Comparison of ENCODE assay signal across 8 cellular contexts in the genomic region with DNA sequence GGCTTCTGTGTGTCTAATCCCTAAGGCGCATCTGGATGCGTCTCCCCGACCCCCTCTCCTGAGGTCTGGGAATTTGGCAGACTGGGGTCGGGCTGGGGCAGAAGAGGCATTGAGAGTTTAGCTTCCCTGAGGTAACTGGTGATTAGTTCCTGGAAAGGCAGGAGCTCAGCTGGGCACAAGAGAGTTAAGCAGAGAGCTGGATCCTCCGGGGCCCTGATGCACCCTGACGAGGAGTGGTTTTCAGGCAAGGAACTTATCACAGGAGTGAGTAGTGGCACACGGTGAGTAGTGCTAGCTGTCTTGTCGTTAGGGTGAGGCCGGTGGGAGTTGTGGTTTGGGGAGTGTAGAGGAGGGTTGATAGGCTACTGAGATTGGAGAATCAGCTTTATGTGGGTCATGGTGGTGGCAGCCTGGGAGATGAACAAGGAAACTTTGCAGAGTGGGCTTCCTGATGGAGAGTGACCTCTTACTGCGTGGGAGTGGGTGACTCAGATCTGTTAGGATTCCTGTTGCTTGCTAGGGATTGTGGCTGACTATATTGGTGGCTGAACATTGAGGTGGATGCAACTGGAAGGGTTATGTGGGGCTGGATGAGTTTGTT. TPM values are rescaled to one million over a fixed set of nuclear protein-coding genes. Genes with fewer than 3 reads are reported as not detected.
DNase-seq lines count a peak whose midpoint lies in the region; ATAC-seq, FAIRE-seq and TF ChIP-seq lines count a peak whose summit lies in the region.

No MANE protein-coding gene starts in this region.

- peak overlapping the region; percentile 99 for H3K4me2 ChIP-seq in astrocyte (ENCODE audit: low read length)

- H3K27ac Mint-ChIP-seq in astrocyte (ENCODE audit: unreplicated experiment) = peak overlapping the region; percentile 84

- H3K4me3 Mint-ChIP-seq in astrocyte (ENCODE audit: unreplicated experiment) = peak overlapping the region; percentile 93

- in situ Hi-C loops in gastrocnemius medialis (cut with MboI; ENCODE audit: low sequenced_read_pairs in 4 of 4) = no loop called here

- no peak for TF ChIP-seq POLR2A in gastrocnemius medialis (IDR thresholded peaks at IDR 0.05)

- FAIRE-seq in D721Med (lab: Jason Lieb, UNC) (no peak), astrocyte (lab: Jason Lieb, UNC) (no peak)

- no peaks in the 10 kb centered on the region for H3K9me3 Mint-ChIP-seq in astrocyte (ENCODE audit: unreplicated experiment)

- CTCF ChIA-PET in HEK293 (lab: Yijun Ruan, JAX) (interaction anchor here (0.6 to 3.0 kb wide), 5 partner anchors 38 to 159 kb away, joined by 3 to 13 read pairs (median 3); no protein-coding TSS in a partner anchor), RWPE1 (lab: Yijun Ruan, JAX) (interaction anchor here (0.6 kb wide), 2 partner anchors 142 to 460 kb away, joined by 3 read pairs; no protein-coding TSS in a partner anchor)

- peak overlapping the region; percentile 65 for H2AFZ ChIP-seq in astrocyte (ENCODE audit: low read depth, low read length)

- ATAC-seq in gastrocnemius medialis (peak; percentile 13 to 48), HG03565 (IDR thresholded peaks at IDR 0.05; ENCODE audit: unreplicated experiment) (no peak), HG03378 (IDR thresholded peaks at IDR 0.05; ENCODE audit: unreplicated experiment) (no peak)

- peaks cover 1 to 30% of the 10 kb centered on the region in 2 experiments; a peak in 2 of 3 replicates for H3K36me3 ChIP-seq in HEK293 (ENCODE audit: control insufficient read depth in 2 of 2, insufficient read depth in 1 of 2, low read length in 2 of 2)
- peaks cover 3% of the 10 kb centered on the region for H3K36me3 ChIP-seq in astrocyte (ENCODE audit: insufficient read depth, low read length)
- peaks cover 3% of the 10 kb centered on the region; the same call in 1 of the 2 replicates for H3K36me3 ChIP-seq in iPS DF 6.9 (ENCODE audit: control insufficient read depth, insufficient read depth, low read length)
- H3K36me3 ChIP-seq in gastrocnemius medialis = no peaks in the 10 kb centered on the region

- no peaks in the 10 kb centered on the region for H3K36me3 Mint-ChIP-seq in astrocyte (ENCODE audit: low read depth, unreplicated experiment)

- peak overlapping the region; percentile 96 for H3K9ac ChIP-seq in astrocyte (ENCODE audit: low read length)

- intact Hi-C loops in gastrocnemius medialis (cut with DNase I; ENCODE audit: low total_unique reads) = loop anchor here (2.0 to 10.0 kb wide), 3 partner anchors 39 to 157 kb away; a partner anchor contains a TSS

- H3K79me2 ChIP-seq in astrocyte (ENCODE audit: insufficient read depth, low read length) = peaks cover 50% of the 10 kb centered on the region

- H3K27me3 Mint-ChIP-seq in astrocyte (ENCODE audit: low read depth, unreplicated experiment) = no peaks in the 10 kb centered on the region

- H3K4me1 ChIP-seq in HEK293 (ENCODE audit: control insufficient read depth, insufficient read depth, low read length) (no peaks in the 10 kb centered on the region; the same call in 1 of the 2 replicates), astrocyte (ENCODE audit: insufficient read depth, low read length) (peaks cover 17% of the 10 kb centered on the region), iPS DF 6.9 (ENCODE audit: control insufficient read depth, insufficient read depth, low read length) (peaks cover 2% of the 10 kb centered on the region; the same call in 1 of the 2 replicates), gastrocnemius medialis (peaks cover 15 to 27% of the 10 kb centered on the region in 2 donors)

- POLR2A ChIA-PET in HEK293 (lab: Yijun Ruan, JAX) = interaction anchor here (0.6 to 1.4 kb wide), 5 partner anchors 11 to 928 kb away, joined by 3 to 5 read pairs (median 4); a partner anchor contains a TSS
- POLR2A ChIA-PET in RWPE1 (lab: Yijun Ruan, JAX; ENCODE audit: low non-redundant PET) = interaction anchor here (1.6 kb wide), 1 partner anchor 40 kb away, joined by 4 read pairs; a partner anchor contains a TSS

- peaks cover 41% of the 10 kb centered on the region for H4K20me1 ChIP-seq in astrocyte (ENCODE audit: insufficient read depth, low read length)

- TF ChIP-seq CTCF in D721Med (IDR thresholded peaks at IDR 0.05; ENCODE audit: insufficient read depth, missing control alignments) (no peak), HEK293 (tag by site-specific recombination; IDR thresholded peaks at IDR 0.05) (no peak), RWPE1 (conservative IDR thresholded peaks at IDR 0.05; ENCODE audit: low read depth) (no peak), astrocyte (IDR thresholded peaks at IDR 0.05; ENCODE audit: insufficient read depth, low read depth, low read length) (no peak), gastrocnemius medialis (IDR thresholded peaks at IDR 0.05 in 4 of 5, conservative IDR thresholded peaks at IDR 0.05 in 1 of 5) (no peak)

- WGBS in iPS DF 6.9 (ENCODE audit: insufficient coverage, insufficient read length) = no CpG with 5 or more reads among the region's 10 CpGs

- H3K4me3 ChIP-seq in HEK293 (ENCODE audit: low read depth, low read length) (peak overlapping the region; percentile 73), astrocyte (ENCODE audit: insufficient read depth, low read depth, low read length) (peak overlapping the region; percentile 98), iPS DF 6.9 (ENCODE audit: low read length) (peak overlapping the region; percentile 77; the same call in 1 of the 2 replicates), gastrocnemius medialis (peak overlapping the region; percentile 82 to 96 (median 88))

- H3K27me3 ChIP-seq in astrocyte (ENCODE audit: insufficient read depth, low read length) (no peaks in the 10 kb centered on the region), iPS DF 6.9 (ENCODE audit: control insufficient read depth, insufficient read depth, low read length) (no peaks in the 10 kb centered on the region), gastrocnemius medialis (no peaks in the 10 kb centered on the region)

- peaks cover 26% of the 10 kb centered on the region for H3K4me1 Mint-ChIP-seq in astrocyte (ENCODE audit: low read depth, unreplicated experiment)

- H3K9me3 ChIP-seq in HEK293 (ENCODE audit: control insufficient read depth, insufficient read depth, low read depth, low read length) = no peaks in the 10 kb centered on the region
- H3K9me3 ChIP-seq in astrocyte (ENCODE audit: insufficient read depth, low read depth, low read length) = no peaks in the 10 kb centered on the region
- no peaks in the 10 kb centered on the region for H3K9me3 ChIP-seq in iPS DF 6.9 (ENCODE audit: control insufficient read depth, insufficient read depth, low read length)
- H3K9me3 ChIP-seq in gastrocnemius medialis = no peaks in the 10 kb centered on the region

- DNase-seq in D721Med (ENCODE audit: insufficient read length, low spot score) (peak; percentile 51), RWPE1 (ENCODE audit: low spot score) (peak; percentile 41), astrocyte (ENCODE audit: low read depth) (peak; percentile 83), iPS DF 6.9 (ENCODE audit: low read depth, low spot score) (no peak), gastrocnemius medialis (no peak)

- H3K27ac ChIP-seq in HEK293 (ENCODE audit: extremely low read depth, low read depth, low read length) (peak overlapping the region; percentile 76), RWPE1 (peak overlapping the region; percentile 91), astrocyte (ENCODE audit: low read depth, low read length) (peak overlapping the region; percentile 91), iPS DF 6.9 (ENCODE audit: low read length) (no peak overlapping the region), gastrocnemius medialis (peak overlapping the region; percentile 85 to 96 (median 93))

TF ChIP-seq in HEK293, 187 proteins besides CTCF, POLR2A, EP300 and RAD21 (continues in another document):
- TF ChIP-seq ZNF19 (tag by site-specific recombination; IDR thresholded peaks at IDR 0.05; ENCODE audit: low read depth) = no peak
- no peak for TF ChIP-seq ZEB2 (tag by site-specific recombination; IDR thresholded peaks at IDR 0.05)
- no peak for TF ChIP-seq SP3 (tag by site-specific recombination; IDR thresholded peaks at IDR 0.05)
- TF ChIP-seq, protein P1, sequence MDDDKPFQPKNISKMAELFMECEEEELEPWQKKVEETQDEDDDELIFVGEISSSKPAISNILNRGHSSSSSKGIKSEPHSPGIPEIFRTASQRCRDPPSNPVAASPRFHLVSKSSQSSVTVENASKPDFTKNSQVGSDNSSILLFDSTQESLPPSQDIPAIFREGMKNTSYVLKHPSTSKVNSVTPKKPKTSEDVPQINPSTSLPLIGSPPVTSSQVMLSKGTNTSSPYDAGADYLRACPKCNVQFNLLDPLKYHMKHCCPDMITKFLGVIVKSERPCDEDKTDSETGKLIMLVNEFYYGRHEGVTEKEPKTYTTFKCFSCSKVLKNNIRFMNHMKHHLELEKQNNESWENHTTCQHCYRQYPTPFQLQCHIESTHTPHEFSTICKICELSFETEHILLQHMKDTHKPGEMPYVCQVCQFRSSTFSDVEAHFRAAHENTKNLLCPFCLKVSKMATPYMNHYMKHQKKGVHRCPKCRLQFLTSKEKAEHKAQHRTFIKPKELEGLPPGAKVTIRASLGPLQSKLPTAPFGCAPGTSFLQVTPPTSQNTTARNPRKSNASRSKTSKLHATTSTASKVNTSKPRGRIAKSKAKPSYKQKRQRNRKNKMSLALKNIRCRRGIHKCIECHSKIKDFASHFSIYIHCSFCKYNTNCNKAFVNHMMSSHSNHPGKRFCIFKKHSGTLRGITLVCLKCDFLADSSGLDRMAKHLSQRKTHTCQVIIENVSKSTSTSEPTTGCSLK (tag by site-specific recombination; IDR thresholded peaks at IDR 0.05) = no peak
- TF ChIP-seq BCL11B (tag by site-specific recombination; IDR thresholded peaks at IDR 0.05; ENCODE audit: low read depth) = no peak
- TF ChIP-seq ZXDB (tag by site-specific recombination; IDR thresholded peaks at IDR 0.05) = no peak
- peak; percentile 78 for TF ChIP-seq SCRT2 (tag by site-specific recombination; IDR thresholded peaks at IDR 0.05)
- TF ChIP-seq ZNF184 (tag by site-specific recombination; IDR thresholded peaks at IDR 0.05) = no peak
- peak; percentile 93 for TF ChIP-seq EGR2 (tag by site-specific recombination; IDR thresholded peaks at IDR 0.05; ENCODE audit: low read depth)
- no peak for TF ChIP-seq ZNF654 (tag by site-specific recombination; IDR thresholded peaks at IDR 0.05; ENCODE audit: low read depth)

RNA-seq across cellular contexts. Expression of a gene that starts 0.9 kb away (rescaled TPM):
- total RNA-seq in astrocyte = 27.4 and 29.2 TPM in 2 replicates
- 10 to 100 TPM in 3 of 4 donors, 1 to 10 TPM in 1; 8.8 to 11.2 (median 10.4) TPM for total RNA-seq in gastrocnemius medialis

RNA-seq across cellular contexts. Expression of a gene that starts 39.6 kb away (rescaled TPM):
- 11.5 and 13.3 TPM in 2 replicates for total RNA-seq in astrocyte
- total RNA-seq in gastrocnemius medialis = 10 to 100 TPM; 23.0 to 28.9 (median 26.7) TPM

Comparison
In these comparisons a context has a peak if more than half of its experiments do, and no peak if none do; other contexts are left out.
1. DNase-seq: peak in D721Med (single experiment), RWPE1 (single experiment) and astrocyte (single experiment); none in iPS DF 6.9 (single experiment) and gastrocnemius medialis (0 of 2).
2. ATAC-seq: peak in gastrocnemius medialis (2 of 2); none in HG03565 (single experiment) and HG03378 (single experiment).
3. Peak in every context shown above with its lines, with median percentiles within 50 percentile points of each other: H3K4me3 ChIP-seq.